Comparison of ENCODE assay signal across 31 cellular contexts in genomic region chr9:90858505-90858904, GRCh38. TPM values are rescaled to one million over a fixed set of nuclear protein-coding genes. Genes with fewer than 3 reads are reported as not detected.
DNase-seq lines count a peak whose midpoint lies in the region; ATAC-seq and TF ChIP-seq lines count a peak whose summit lies in the region.
"Had no signal": no experiment of that assay in that cellular context is flagged by ENCODE, and none has a peak within 500 bp of the region (broad histone marks: within the 10 kb centered on the region; RNA-seq: fewer than 3 reads in every experiment).

No MANE protein-coding gene starts in this region.

- H3K9me3 Mint-ChIP-seq in CD14-positive monocyte, result peaks cover 0 to 2% (median 0%) of the 10 kb centered on the region in 7 donors
- no peaks in the 10 kb centered on the region for H3K9me3 Mint-ChIP-seq in IgD-negative memory B cell
- no peaks in the 10 kb centered on the region for H3K9me3 Mint-ChIP-seq in natural killer cell
- H3K9me3 Mint-ChIP-seq: activated CD4-positive, alpha-beta memory T cell treated with anti-CD3 and anti-CD28 coated beads for 36 hours; activated naive CD4-positive, alpha-beta T cell treated with anti-CD3 and anti-CD28 coated beads, Interleukin-2, amount 50 U/mL, for 24 hours; activated T-helper 17 cell treated with anti-CD3 and anti-CD28 coated beads, Interleukin-2, amount 50 U/mL, for 72 hours; HFFc6; mesothelial cell of epicardium had no signal

- no peaks in the 10 kb centered on the region for H3K36me3 ChIP-seq in H7 (replicated peaks; ENCODE audit: control insufficient read depth, insufficient read depth, low read length)
- H3K36me3 ChIP-seq: suprapubic skin had no signal

- intact Hi-C loops in CD14-positive monocyte (cut with micrococcal nuclease), result no loop called here
- intact Hi-C loops in natural killer cell (cut with micrococcal nuclease), result no loop called here

- H3K36me3 Mint-ChIP-seq in CD14-positive monocyte (peaks cover 80 to 94% of the 10 kb centered on the region in 2 donors), IgD-negative memory B cell (peaks cover 2% of the 10 kb centered on the region), natural killer cell (peaks cover 12% of the 10 kb centered on the region)
- H3K36me3 Mint-ChIP-seq: activated CD4-positive, alpha-beta memory T cell treated with anti-CD3 and anti-CD28 coated beads for 36 hours; activated naive CD4-positive, alpha-beta T cell treated with anti-CD3 and anti-CD28 coated beads, Interleukin-2, amount 50 U/mL, for 24 hours; mesothelial cell of epicardium had no signal

- H3K27me3 ChIP-seq in H7 (ENCODE audit: control insufficient read depth, insufficient read depth, low read length), result no peaks in the 10 kb centered on the region
- H3K27me3 ChIP-seq: left lung, suprapubic skin, upper lobe of right lung had no signal

- peaks cover 37% of the 10 kb centered on the region for H3K4me1 Mint-ChIP-seq in CD14-positive monocyte
- peaks cover 34 to 54% (median 42%) of the 10 kb centered on the region in 3 donors for H3K4me1 Mint-ChIP-seq in IgD-negative memory B cell
- H3K4me1 Mint-ChIP-seq in natural killer cell, result peaks cover 49 to 55% of the 10 kb centered on the region in 2 donors
- H3K4me1 Mint-ChIP-seq: activated T-helper 17 cell treated with anti-CD3 and anti-CD28 coated beads, Interleukin-2, amount 50 U/mL, for 72 hours; mesothelial cell of epicardium had no signal

- no peak for DNase-seq in CD14-positive monocyte (ENCODE audit: low spot score)
- DNase-seq in cerebellar cortex (ENCODE audit: low spot score), result peak; percentile 40
- DNase-seq in natural killer cell, result no peak
- DNase-seq in H7, result no peak
- DNase-seq in iPS-NIHi7 (ENCODE audit: extremely low spot score), result no peak
- DNase-seq in NCI-H510A (lab: John Stamatoyannopoulos, UW), result no peak
- no peak for DNase-seq in GM13977 (ENCODE audit: low spot score)
- DNase-seq: activated CD4-positive, alpha-beta memory T cell treated with anti-CD3 and anti-CD28 coated beads for 36 hours; activated CD4-positive, alpha-beta T cell treated with anti-CD3 and anti-CD28 coated beads for 1 hour; COR-L47; effector memory CD4-positive, alpha-beta T cell; HFFc6; hippocampal formation; IMR-90; left lung; NCI-H1092; NCI-H187; NCI-H2171; NCI-H510A treated with DMSO at 0.1 percent for 48 hours; nucleus accumbens; SHP77 treated with DMSO at 0.1 percent for 48 hours; stimulated activated CD4-positive, alpha-beta T cell treated with anti-CD3 and anti-CD28 coated beads, Interleukin-4, amount 100 ng/mL, for 4 hours; T-helper 2 cell; upper lobe of right lung had no signal

- H3K4me3 Mint-ChIP-seq in CD14-positive monocyte (no peak overlapping the region), IgD-negative memory B cell (peak overlapping the region in 2 of 4 donors; percentile 69 to 81), natural killer cell (peak overlapping the region; percentile 63)
- H3K4me3 Mint-ChIP-seq: activated CD4-positive, alpha-beta memory T cell treated with anti-CD3 and anti-CD28 coated beads for 36 hours; activated naive CD4-positive, alpha-beta T cell treated with anti-CD3 and anti-CD28 coated beads, Interleukin-2, amount 50 U/mL, for 24 hours; activated T-helper 17 cell treated with anti-CD3 and anti-CD28 coated beads, Interleukin-2, amount 50 U/mL, for 72 hours; HFFc6; mesothelial cell of epicardium had no signal

- H3K27ac Mint-ChIP-seq in CD14-positive monocyte, result peak overlapping the region in 5 of 7 donors; percentile 11 to 81 (median 55)
- H3K27ac Mint-ChIP-seq in IgD-negative memory B cell, result peak overlapping the region in 2 of 3 donors; percentile 34 to 95
- H3K27ac Mint-ChIP-seq in natural killer cell, result peak overlapping the region; percentile 17 to 64
- H3K27ac Mint-ChIP-seq: activated CD4-positive, alpha-beta memory T cell treated with anti-CD3 and anti-CD28 coated beads for 36 hours; activated naive CD4-positive, alpha-beta T cell treated with anti-CD3 and anti-CD28 coated beads, Interleukin-2, amount 50 U/mL, for 24 hours; activated T-helper 17 cell treated with anti-CD3 and anti-CD28 coated beads, Interleukin-2, amount 50 U/mL, for 72 hours; HFFc6; mesothelial cell of epicardium had no signal

- no peak overlapping the region for H3K4me3 ChIP-seq in H7 (ENCODE audit: insufficient read depth, low read depth, low read length)
- H3K4me3 ChIP-seq: coronary artery, left lung, suprapubic skin, upper lobe of right lung had no signal

- peak; percentile 35 to 72 (median 52) for ATAC-seq in natural killer cell
- ATAC-seq: activated T-helper 17 cell treated with anti-CD3 and anti-CD28 coated beads, Interleukin-2, amount 50 U/mL, for 72 hours; left lung; upper lobe of right lung had no signal

- TF ChIP-seq CTCF in CD14-positive monocyte (IDR thresholded peaks at IDR 0.05), result no peak
- TF ChIP-seq CTCF in natural killer cell (IDR thresholded peaks at IDR 0.05), result no peak
- no peak for TF ChIP-seq CTCF in GM13977 (IDR thresholded peaks at IDR 0.05; ENCODE audit: extremely low read depth, insufficient read depth, missing control alignments)

- in situ Hi-C loops in GM13977 (cut with MboI; ENCODE audit: low pct_unique_long_range_greater_than_20kb, low sequenced_read_pairs, unreplicated experiment), result loop anchor here (25.0 kb wide), 2 partner anchors 96 to 646 kb away; no protein-coding TSS in a partner anchor

- no peaks in the 10 kb centered on the region for H3K27me3 Mint-ChIP-seq in CD14-positive monocyte (ENCODE audit: low read depth in 3 of 3)
- H3K27me3 Mint-ChIP-seq in IgD-negative memory B cell, result no peaks in the 10 kb centered on the region
- no peaks in the 10 kb centered on the region for H3K27me3 Mint-ChIP-seq in natural killer cell (ENCODE audit: low read depth in 2 of 2)
- H3K27me3 Mint-ChIP-seq: activated naive CD4-positive, alpha-beta T cell treated with anti-CD3 and anti-CD28 coated beads, Interleukin-2, amount 50 U/mL, for 24 hours had no signal

RNA-seq across cellular contexts. Expression of gene SYK, which starts 56.9 kb away (rescaled TPM):
- 100 to 1,000 TPM; 177 to 186 TPM for polyA plus RNA-seq in CD14-positive monocyte
- polyA plus RNA-seq in IgD-negative memory B cell, result 314 TPM
- 100 to 1,000 TPM in 1 of 3 donors, 10 to 100 TPM in 2; 75.5 to 104 (median 78.0) TPM for total RNA-seq in natural killer cell
- 0.38 and 2.7 TPM in 2 replicates for total RNA-seq in H7 (2014; rRNA removed; shearing (Covaris generic))
- total RNA-seq: activated CD4-positive, alpha-beta memory T cell treated with anti-CD3 and anti-CD28 coated beads for 36 hours; HFFc6; IMR-90 had no signal
- polyA plus RNA-seq: AG04450, IMR-90 had no signal

Comparison
In these comparisons a context has a peak if more than half of its experiments do, and no peak if none do; other contexts are left out.
1. RNA of gene SYK, which starts 56.9 kb away (total RNA-seq): 75.5 to 104 TPM in natural killer cell; 0.38 to 2.7 TPM in H7; every median in the first group is over 10 times any median in the second.
2. Peak in every context shown above with its lines, with median percentiles within 50 percentile points of each other: H3K27ac Mint-ChIP-seq.